Comparison of ENCODE assay signal across 27 cellular contexts in the genomic region with DNA sequence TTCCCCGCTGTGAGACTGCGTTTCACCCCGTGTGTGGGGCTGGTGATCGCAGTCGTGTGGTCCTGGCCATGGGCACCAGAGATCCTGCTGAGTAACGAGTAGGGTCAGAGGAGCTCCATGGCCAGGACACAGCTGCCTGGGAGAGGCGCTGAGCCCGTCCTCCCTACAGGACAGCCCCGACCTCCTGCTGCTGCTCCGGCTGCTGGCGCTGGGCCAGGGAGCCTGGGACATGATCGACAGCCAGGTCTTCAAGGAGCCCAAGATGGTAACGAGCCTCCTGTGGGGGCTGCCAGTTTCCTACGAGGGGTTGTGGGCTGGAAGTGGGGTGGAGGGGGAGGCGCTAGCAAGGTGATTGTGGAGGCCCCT. TPM values are rescaled to one million over a fixed set of nuclear protein-coding genes. Genes with fewer than 3 reads are reported as not detected.
DNase-seq lines count a peak whose midpoint lies in the region; ATAC-seq, FAIRE-seq and TF ChIP-seq lines count a peak whose summit lies in the region.
"Had no signal": no experiment of that assay in that cellular context is flagged by ENCODE, and none has a peak within 500 bp of the region (broad histone marks: within the 10 kb centered on the region; RNA-seq: fewer than 3 reads in every experiment).

No MANE protein-coding gene starts in this region.

- DNase-seq in kidney (peak; percentile 66), pancreas (peak in 4 of 6 donors; percentile 23 to 84 (median 56)), neural progenitor cell (ENCODE audit: low spot score) (no peak), islet precursor cell (no peak), tibial artery (no peak)
- DNase-seq: 8988T; AML-193; GDM1; GOT3; MV-4-11; NCI-H1105 treated with DMSO at 0.1 percent for 48 hours; NCI-H2081; NCI-H2171; NCI-H345; NCI-H524; NCI-H774; NK-92 treated with Interleukin-12 subunit alpha and Interleukin-12 subunit beta, amount 100 ng/mL, for 24 hours had no signal

- no peak overlapping the region for H3K9ac ChIP-seq in kidney (ENCODE audit: low read length in 2 of 2)
- no peak overlapping the region for H3K9ac ChIP-seq in neural progenitor cell

- H4K20me1 ChIP-seq in neural progenitor cell (ENCODE audit: low read depth): no peaks in the 10 kb centered on the region

- peaks cover 5% of the 10 kb centered on the region for H3K4me1 Mint-ChIP-seq in neural progenitor cell

- H3K36me3 Mint-ChIP-seq in neural progenitor cell: peaks cover 13% of the 10 kb centered on the region

- no peak for TF ChIP-seq EP300 in Ishikawa (IDR thresholded peaks at IDR 0.05; ENCODE audit: borderline replicate concordance)

- H3K9me3 ChIP-seq in kidney (ENCODE audit: control insufficient read depth in 1 of 2, low read length in 2 of 2): no peaks in the 10 kb centered on the region
- no peaks in the 10 kb centered on the region for H3K9me3 ChIP-seq in pancreas
- H3K9me3 ChIP-seq in neural progenitor cell (ENCODE audit: low read depth): no peaks in the 10 kb centered on the region
- H3K9me3 ChIP-seq in tibial artery: no peaks in the 10 kb centered on the region
- H3K9me3 ChIP-seq: SJSA1 had no signal

- 85 to 90% methylated on average over 15 of the region's 15 CpGs for WGBS in pancreas, 2 donors

- H3K4me3 ChIP-seq in kidney (ENCODE audit: low read length in 2 of 2) (no peak overlapping the region), pancreas (no peak overlapping the region), neural progenitor cell (no peak overlapping the region), tibial artery (no peak overlapping the region)
- H3K4me3 ChIP-seq: SJSA1 had no signal

- H3K27me3 ChIP-seq in pancreas: no peaks in the 10 kb centered on the region
- H3K27me3 ChIP-seq in neural progenitor cell: no peaks in the 10 kb centered on the region
- H3K27me3 ChIP-seq in tibial artery: no peaks in the 10 kb centered on the region
- H3K27me3 ChIP-seq: SJSA1 had no signal

- H3K27ac ChIP-seq in 22Rv1: peak overlapping the region; percentile 98
- no peak overlapping the region for H3K27ac ChIP-seq in kidney (ENCODE audit: low read depth in 2 of 2, low read length in 2 of 2)
- H3K27ac ChIP-seq in pancreas: no peak overlapping the region
- H3K27ac ChIP-seq in neural progenitor cell: no peak overlapping the region
- H3K27ac ChIP-seq in tibial artery: no peak overlapping the region
- H3K27ac ChIP-seq: SJSA1 had no signal

- H3F3A ChIP-seq in neural progenitor cell (ENCODE audit: low read depth): peaks cover 9% of the 10 kb centered on the region

- H3K4me1 ChIP-seq in kidney (ENCODE audit: control insufficient read depth in 1 of 2, insufficient read depth in 1 of 2, low read depth in 1 of 2, low read length in 2 of 2) (peaks cover 13 to 18% of the 10 kb centered on the region in 2 donors), pancreas (peaks cover 15 to 16% (median 16%) of the 10 kb centered on the region in 3 donors), neural progenitor cell (no peaks in the 10 kb centered on the region), tibial artery (peaks cover 5 to 30% (median 22%) of the 10 kb centered on the region in 4 donors)

- intact Hi-C loops in kidney (cut with DNase I): no loop called here
- intact Hi-C loops in pancreas (cut with DNase I): no loop called here
- intact Hi-C loops in tibial artery (cut with DNase I; ENCODE audit: low total_unique reads): no loop called here

- peaks cover 3% of the 10 kb centered on the region for H3K9me3 Mint-ChIP-seq in neural progenitor cell

- no peak overlapping the region for H2AFZ ChIP-seq in neural progenitor cell (replicated peaks)

- no peaks in the 10 kb centered on the region for H3K79me2 ChIP-seq in neural progenitor cell (ENCODE audit: low read depth)

- FAIRE-seq in kidney (lab: Jason Lieb, UNC) (no peak), pancreas (lab: Jason Lieb, UNC) (no peak)
- FAIRE-seq: GM18507 had no signal

- H3K4me2 ChIP-seq in neural progenitor cell: no peak overlapping the region

- H3K36me3 ChIP-seq in kidney (ENCODE audit: control insufficient read depth in 1 of 2, insufficient read depth in 2 of 2, low read length in 2 of 2) (peaks cover 2 to 7% of the 10 kb centered on the region in 2 donors), pancreas (peaks cover 0 to 5% (median 0%) of the 10 kb centered on the region in 3 donors), neural progenitor cell (no peaks in the 10 kb centered on the region), tibial artery (peaks cover 20 to 79% (median 53%) of the 10 kb centered on the region in 3 donors)

- H3K4me3 Mint-ChIP-seq in neural progenitor cell: no peak overlapping the region
- H3K4me3 Mint-ChIP-seq: CD14-positive monocyte had no signal

- no peaks in the 10 kb centered on the region for H3K27me3 Mint-ChIP-seq in neural progenitor cell (ENCODE audit: insufficient read depth, low read depth)

- ATAC-seq in pancreas (no peak), HG02798 (IDR thresholded peaks at IDR 0.05; ENCODE audit: poor library complexity, unreplicated experiment) (no peak)
- ATAC-seq: HCT116, Panc1, Right ventricle myocardium inferior had no signal

- TF ChIP-seq RAD21 in Ishikawa (IDR thresholded peaks at IDR 0.05; ENCODE audit: low read depth): no peak

- TF ChIP-seq CTCF in 22Rv1 (IDR thresholded peaks at IDR 0.05) (no peak), kidney (IDR thresholded peaks at IDR 0.05; ENCODE audit: borderline replicate concordance, extremely low read depth, insufficient read depth) (no peak), pancreas (IDR thresholded peaks at IDR 0.05) (no peak), neural progenitor cell (IDR thresholded peaks at IDR 0.05) (no peak), tibial artery (IDR thresholded peaks at IDR 0.05) (no peak)

- no peak overlapping the region for H3K27ac Mint-ChIP-seq in neural progenitor cell

TF ChIP-seq in Ishikawa, 13 proteins besides CTCF, POLR2A, EP300 and RAD21:
- TF ChIP-seq, protein P1, sequence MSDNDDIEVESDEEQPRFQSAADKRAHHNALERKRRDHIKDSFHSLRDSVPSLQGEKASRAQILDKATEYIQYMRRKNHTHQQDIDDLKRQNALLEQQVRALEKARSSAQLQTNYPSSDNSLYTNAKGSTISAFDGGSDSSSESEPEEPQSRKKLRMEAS (IDR thresholded peaks at IDR 0.05): no peak
- TF ChIP-seq NFIC (IDR thresholded peaks at IDR 0.05) (0 out of 2 replicates have a peak, but pooled peaks have one; percentile 18), EGR1 (IDR thresholded peaks at IDR 0.05) (no peak), CREB1 (IDR thresholded peaks at IDR 0.05; ENCODE audit: low read depth) (no peak)
TF ChIP-seq in Ishikawa: peak in this region for 1.

RNA-seq across cellular contexts. Expression of a gene that starts 11.0 kb away (rescaled TPM):
- 57.3 TPM for total RNA-seq in kidney
- 43.8 TPM for polyA plus RNA-seq in kidney (ENCODE audit: insufficient read depth, low read depth, low replicate concordance)
- total RNA-seq in pancreas: 10 to 100 TPM; 22.3 to 34.0 (median 29.0) TPM
- polyA plus RNA-seq in pancreas: 10 to 100 TPM; 28.7 to 34.2 TPM
- 35.2 and 76.1 TPM in 2 replicates for total RNA-seq in neural progenitor cell (ENCODE audit: low replicate concordance)

RNA-seq across cellular contexts. Expression of a gene that starts 11.4 kb away (rescaled TPM):
- total RNA-seq in kidney: 23.8 TPM
- polyA plus RNA-seq in kidney (ENCODE audit: insufficient read depth, low read depth, low replicate concordance): 4.9 TPM
- total RNA-seq in pancreas: 1 to 10 TPM; 2.5 to 6.8 (median 4.3) TPM
- 1 to 10 TPM; 1.4 to 3.0 TPM for polyA plus RNA-seq in pancreas
- total RNA-seq in neural progenitor cell (ENCODE audit: low replicate concordance): 0.39 and 2.8 TPM in 2 replicates

RNA-seq across cellular contexts. Expression of a gene that starts 15.1 kb away (rescaled TPM):
- total RNA-seq in kidney: 0.38 TPM
- not detected for polyA plus RNA-seq in kidney (ENCODE audit: insufficient read depth, low read depth, low replicate concordance)
- total RNA-seq in pancreas: not detected
- under 1 TPM in 1 of 2 donors, not detected in 1; 0.23 TPM for polyA plus RNA-seq in pancreas
- total RNA-seq in neural progenitor cell (ENCODE audit: low replicate concordance): not detected in 2 replicates
- total RNA-seq: SJSA1 had no signal
- polyA plus RNA-seq: AG04450, CD14-positive monocyte had no signal

RNA-seq across cellular contexts. Expression of a gene that starts 25.1 kb away (rescaled TPM):
- total RNA-seq in kidney (258 TPM), pancreas (10 to 100 TPM; 40.9 to 87.6 (median 64.7) TPM), neural progenitor cell (ENCODE audit: low replicate concordance) (183 and 367 TPM in 2 replicates)
- polyA plus RNA-seq in kidney (ENCODE audit: insufficient read depth, low read depth, low replicate concordance) (394 TPM), pancreas (100 to 1,000 TPM in 1 of 2 donors, 10 to 100 TPM in 1; 96.2 to 143 TPM)

RNA-seq across cellular contexts. Expression of a gene that starts 35.4 kb away (rescaled TPM):
- total RNA-seq in kidney (0.13 TPM), pancreas (under 1 TPM in 2 of 6 donors, not detected in 4; 0.12 to 0.19 TPM), neural progenitor cell (ENCODE audit: low replicate concordance) (not detected in 2 replicates)
- polyA plus RNA-seq in kidney (ENCODE audit: insufficient read depth, low read depth, low replicate concordance) (36.0 TPM), pancreas (under 1 TPM; 0.21 to 0.42 TPM)
- total RNA-seq: Right ventricle myocardium inferior, SJSA1 had no signal
- polyA plus RNA-seq: AG04450, CD14-positive monocyte had no signal

Comparison
In these comparisons a context has a peak if more than half of its experiments do, and no peak if none do; other contexts are left out.
1. DNase-seq: peak in kidney (single experiment) and pancreas (4 of 6); none in neural progenitor cell (single experiment), islet precursor cell (single experiment) and tibial artery (0 of 2).